2 cellular contexts compared by ENCODE assay signal in genomic region chr3:143826296-143826695, GRCh38.
TF ChIP-seq lines count a peak whose summit lies in the region.

No MANE protein-coding gene starts in this region.

TF ChIP-seq in liver, 16 proteins besides CTCF, POLR2A, EP300 and RAD21 (continued from another document):
- TF ChIP-seq MAX (IDR thresholded peaks at IDR 0.05): no peak

TF ChIP-seq in HepG2, 621 proteins besides CTCF, POLR2A, EP300 and RAD21 (continued from another document):
- TF ChIP-seq ZNF704 (CRISPR knock-in tag; IDR thresholded peaks at IDR 0.05; ENCODE audit: borderline replicate concordance): no peak
- TF ChIP-seq RARG (CRISPR knock-in tag; IDR thresholded peaks at IDR 0.05; ENCODE audit: low read depth): no peak
- TF ChIP-seq KMT2B (CRISPR knock-in tag; IDR thresholded peaks at IDR 0.05): no peak
